21 cellular contexts compared by ENCODE assay signal in the genomic region with DNA sequence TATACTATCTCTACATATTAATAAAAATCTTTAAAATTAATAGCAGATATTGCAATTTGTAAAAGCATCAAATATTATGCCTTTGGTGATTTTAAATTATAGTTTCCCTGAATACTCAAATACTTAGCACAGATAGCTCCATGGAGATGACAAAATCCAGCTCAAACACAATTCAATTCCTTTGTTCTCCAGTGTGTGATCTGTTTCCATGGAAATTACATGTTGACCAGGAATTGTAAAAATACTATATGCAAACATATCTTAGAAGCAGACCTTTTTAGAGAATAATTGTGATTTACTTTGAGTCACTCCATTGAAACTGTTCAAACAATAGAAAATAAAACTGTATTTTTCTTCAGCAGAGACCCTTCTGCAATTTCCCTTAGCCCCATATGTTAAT.
DNase-seq lines count a peak whose midpoint lies in the region; ATAC-seq, FAIRE-seq and TF ChIP-seq lines count a peak whose summit lies in the region.
"Had no signal": no experiment of that assay in that cellular context is flagged by ENCODE, and none has a peak within 500 bp of the region (broad histone marks: within the 10 kb centered on the region; RNA-seq: fewer than 3 reads in every experiment).

No MANE protein-coding gene starts in this region.

- intact Hi-C loops in PC-3 (cut with micrococcal nuclease), result loop anchor here (1.0 kb wide), 1 partner anchor 21 kb away; no protein-coding TSS in a partner anchor

- in situ Hi-C loops in GM13976 (cut with MboI; ENCODE audit: low sequenced_read_pairs, unreplicated experiment), result no loop called here

- peaks cover 7% of the 10 kb centered on the region for H3K4me1 ChIP-seq in PC-3 (ENCODE audit: insufficient read depth, low read length)
- H3K4me1 ChIP-seq: Caco-2 had no signal

- H3K27ac Mint-ChIP-seq in T-helper 17 cell, result no peak overlapping the region
- H3K27ac Mint-ChIP-seq: CD4-positive, alpha-beta T cell; GM23338 had no signal

- H3K27me3 ChIP-seq in PC-3 (ENCODE audit: low read length), result no peaks in the 10 kb centered on the region

- POLR2A ChIA-PET in PC-3 (lab: Charles Lee; ENCODE audit: unreplicated experiment), result interaction anchor here (0.6 to 0.7 kb wide), 2 partner anchors 92 to 1033 kb away, joined by 3 to 4 read pairs; no protein-coding TSS in a partner anchor

- CTCF ChIA-PET in PC-3 (lab: Charles Lee), result no interaction called here

- DNase-seq in DMS53 treated with DMSO at 0.1 percent for 48 hours (lab: John Stamatoyannopoulos, UW; ENCODE audit: unreplicated experiment) (peak; percentile 47), NCI-H1930 (lab: John Stamatoyannopoulos, UW) (peak; percentile 54 to 80), NCI-H69 (lab: John Stamatoyannopoulos, UW) (peak; percentile 3), PC-3 (no peak), GM13976 (ENCODE audit: low spot score) (no peak), T-helper 17 cell (no peak), GM12892 (ENCODE audit: insufficient read length) (no peak), GM19238 (ENCODE audit: insufficient read length, low spot score) (no peak)
- DNase-seq: AML-193; Caco-2; CD4-positive, alpha-beta T cell; DMS79 treated with DMSO at 0.1 percent for 48 hours; GF-D8; HCEC 1CT had no signal

- no peaks in the 10 kb centered on the region for H3K4me1 Mint-ChIP-seq in T-helper 17 cell
- H3K4me1 Mint-ChIP-seq: GM23338 had no signal

- H3K36me3 Mint-ChIP-seq in T-helper 17 cell (ENCODE audit: low read depth), result no peaks in the 10 kb centered on the region

- no peak overlapping the region for H3K4me3 ChIP-seq in PC-3 (ENCODE audit: low read length)
- H3K4me3 ChIP-seq: GM23338 had no signal

- FAIRE-seq in GM12892 (lab: Jason Lieb, UNC), result no peak
- FAIRE-seq: A204.1, D721Med, GM18507, H54 had no signal

- 0 out of 2 replicates have a peak overlapping the region, but pooled peaks have one; percentile 16 for H3K27ac ChIP-seq in PC-3 (ENCODE audit: low read length)
- H3K27ac ChIP-seq: C4-2B, HL-60 had no signal

- no TSS peak for BruUV-seq in PC-3 (replicated peaks; lab: Mats Ljungman, UMichigan)

- no peak overlapping the region for H3K4me3 Mint-ChIP-seq in T-helper 17 cell
- H3K4me3 Mint-ChIP-seq: CD4-positive, alpha-beta T cell; GM23338 had no signal

- H3K9ac ChIP-seq in PC-3 (ENCODE audit: low read length), result no peak overlapping the region

- H3K9me2 ChIP-seq in PC-3 (replicated peaks; ENCODE audit: low read length), result no peaks in the 10 kb centered on the region

- TF ChIP-seq POLR2A in GM12892 (IDR thresholded peaks at IDR 0.05; ENCODE audit: low read depth, low read length), result no peak

- H3F3A ChIP-seq in PC-3 (ENCODE audit: low read length, unreplicated experiment), result no peaks in the 10 kb centered on the region

- no peaks in the 10 kb centered on the region for H3K36me3 ChIP-seq in PC-3 (ENCODE audit: low read depth, low read length)

- no peaks in the 10 kb centered on the region for H3K9me3 ChIP-seq in PC-3 (ENCODE audit: low read length)
- H3K9me3 ChIP-seq in T-helper 17 cell (ENCODE audit: control insufficient read depth, low read length, poor library complexity, severe bottlenecking), result no peaks in the 10 kb centered on the region
- H3K9me3 ChIP-seq: Caco-2 had no signal

- ATAC-seq in PC-3, result peak; percentile 76
- ATAC-seq in T-helper 17 cell, result no peak
- ATAC-seq: GM23338 had no signal

- no peak for TF ChIP-seq CTCF in PC-3 (conservative IDR thresholded peaks at IDR 0.05; ENCODE audit: low read depth, low read length)
- TF ChIP-seq CTCF in GM13976 (IDR thresholded peaks at IDR 0.05; ENCODE audit: borderline replicate concordance, control extremely low read depth, extremely low read depth, insufficient read depth, missing control alignments), result no peak

- H3K27me3 Mint-ChIP-seq in T-helper 17 cell, result peaks cover 24% of the 10 kb centered on the region

- no peak overlapping the region for H3K4me2 ChIP-seq in PC-3 (ENCODE audit: low read length)
- H3K4me2 ChIP-seq: GM23338 had no signal

- H3K79me2 ChIP-seq in PC-3 (ENCODE audit: low read length), result no peaks in the 10 kb centered on the region

- H2AFZ ChIP-seq in PC-3 (ENCODE audit: low read length), result no peak overlapping the region
- H2AFZ ChIP-seq: GM23338 had no signal

- no peaks in the 10 kb centered on the region for H4K20me1 ChIP-seq in PC-3 (ENCODE audit: low read length)

Comparison
In these comparisons a context has a peak if more than half of its experiments do, and no peak if none do; other contexts are left out.
1. DNase-seq: peak in DMS53 treated with DMSO at 0.1 percent for 48 hours (single experiment), NCI-H1930 (2 of 2) and NCI-H69 (single experiment); none in PC-3 (single experiment), GM13976 (single experiment), T-helper 17 cell (0 of 3), GM12892 (single experiment) and GM19238 (single experiment).